In the genomic region with DNA sequence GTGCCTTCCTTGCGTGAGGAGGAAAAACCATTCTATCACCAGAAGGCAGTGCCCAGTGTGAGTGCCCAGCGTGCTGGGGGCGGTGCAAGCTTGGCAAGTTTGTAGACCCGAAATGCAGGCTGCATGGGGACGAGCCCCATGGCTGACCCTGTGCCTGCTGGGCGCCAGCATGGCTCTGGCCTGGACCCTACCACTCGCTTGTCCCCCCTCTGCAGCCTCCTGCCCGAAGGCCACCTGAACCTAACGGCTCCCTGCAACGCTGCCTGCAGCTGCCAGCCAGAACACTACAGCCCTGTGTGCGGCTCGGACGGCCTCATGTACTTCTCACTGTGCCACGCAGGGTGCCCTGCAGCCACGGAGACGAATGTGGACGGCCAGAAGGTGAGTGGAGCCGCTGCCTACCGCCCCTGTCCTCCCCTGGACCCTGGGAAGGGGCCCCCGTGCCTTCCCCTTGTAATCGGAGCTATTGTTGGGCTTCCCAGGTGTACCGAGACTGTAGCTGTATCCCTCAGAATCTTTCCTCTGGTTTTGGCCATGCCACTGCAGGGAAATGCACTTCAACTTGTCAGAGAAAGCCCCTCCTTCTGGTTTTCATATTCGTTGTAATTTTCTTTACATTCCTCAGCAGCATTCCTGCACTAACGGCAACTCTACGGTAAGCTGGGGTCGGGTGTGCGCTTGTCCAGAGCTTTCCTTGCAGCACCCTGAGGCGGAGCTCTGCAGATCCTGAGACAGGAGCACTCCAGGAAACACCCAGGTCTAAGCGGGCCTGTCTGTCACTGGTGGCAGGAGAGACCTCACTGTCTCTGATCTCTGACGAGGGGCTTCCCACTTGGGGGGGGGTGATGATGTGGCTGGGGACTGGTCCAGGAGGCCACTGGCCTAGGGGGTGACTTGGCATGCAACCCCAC, we compare ENCODE assay signal across 1 cellular context.
TF ChIP-seq lines count a peak whose summit lies in the region.

No MANE protein-coding gene starts in this region.

TF ChIP-seq in HepG2, 621 proteins besides CTCF, POLR2A, EP300 and RAD21 (continued from another document and continues in another):
- TF ChIP-seq, protein P1, sequence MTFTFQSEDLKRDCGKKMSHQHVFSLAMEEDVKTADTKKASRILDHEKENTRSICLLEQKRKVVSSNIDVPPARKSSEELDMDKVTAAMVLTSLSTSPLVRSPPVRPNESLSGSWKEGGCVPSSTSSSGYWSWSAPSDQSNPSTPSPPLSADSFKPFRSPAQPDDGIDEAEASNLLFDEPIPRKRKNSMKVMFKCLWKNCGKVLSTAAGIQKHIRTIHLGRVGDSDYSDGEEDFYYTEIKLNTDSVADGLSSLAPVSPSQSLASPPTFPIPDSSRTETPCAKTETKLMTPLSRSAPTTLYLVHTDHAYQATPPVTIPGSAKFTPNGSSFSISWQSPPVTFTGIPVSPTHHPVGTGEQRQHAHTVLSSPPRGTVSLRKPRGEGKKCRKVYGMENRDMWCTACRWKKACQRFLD (CRISPR knock-in tag; IDR thresholded peaks at IDR 0.05; ENCODE audit: borderline replicate concordance) = no peak
- TF ChIP-seq ZNF775 (CRISPR knock-in tag; IDR thresholded peaks at IDR 0.05; ENCODE audit: borderline replicate concordance) (0 out of 2 replicates have a peak, but pooled peaks have one; percentile 69), ATF1 (CRISPR knock-in tag; IDR thresholded peaks at IDR 0.05) (no peak), TMF1 (CRISPR knock-in tag; IDR thresholded peaks at IDR 0.05; ENCODE audit: low read depth) (no peak), ZNF33A (CRISPR knock-in tag; IDR thresholded peaks at IDR 0.05; ENCODE audit: borderline replicate concordance) (no peak), RARA (CRISPR knock-in tag; IDR thresholded peaks at IDR 0.05) (no peak), ZNF768 (CRISPR knock-in tag; IDR thresholded peaks at IDR 0.05) (peak; percentile 66; the same call in 1 of the 2 replicates), HDAC6 (IDR thresholded peaks at IDR 0.05; ENCODE audit: low read depth, low read length) (no peak), U2AF2 (IDR thresholded peaks at IDR 0.05; ENCODE audit: low read depth, low read length) (no peak), NR3C1 (CRISPR knock-in tag; IDR thresholded peaks at IDR 0.05) (no peak), EEA1 (CRISPR knock-in tag; IDR thresholded peaks at IDR 0.05; ENCODE audit: borderline replicate concordance) (no peak), RORA (CRISPR knock-in tag; IDR thresholded peaks at IDR 0.05) (no peak), DMAP1 (CRISPR knock-in tag; IDR thresholded peaks at IDR 0.05) (no peak), RBFOX2 (IDR thresholded peaks at IDR 0.05; ENCODE audit: low read depth, low read length) (peak; percentile 89), PHF5A (CRISPR knock-in tag; IDR thresholded peaks at IDR 0.05; ENCODE audit: low read depth, unreplicated experiment) (no peak), AGO1 (IDR thresholded peaks at IDR 0.05; ENCODE audit: low read depth, low read length, poor library complexity, severe bottlenecking) (peak; percentile 69), EZH2 (conservative IDR thresholded peaks at IDR 0.05; ENCODE audit: low read depth, low read length) (no peak), ARID2 (CRISPR knock-in tag; IDR thresholded peaks at IDR 0.05; ENCODE audit: borderline replicate concordance) (peak; percentile 95; the same call in 1 of the 2 replicates), ZNF660 (CRISPR knock-in tag; IDR thresholded peaks at IDR 0.05; ENCODE audit: borderline replicate concordance, low read depth) (no peak), ZNF292 (CRISPR knock-in tag; IDR thresholded peaks at IDR 0.05; ENCODE audit: borderline replicate concordance, low read depth) (peak; percentile 67), TP53 (CRISPR knock-in tag; conservative IDR thresholded peaks at IDR 0.05) (no peak), RBM39 (IDR thresholded peaks at IDR 0.05; ENCODE audit: low read depth, low read length, poor library complexity, severe bottlenecking) (peak; percentile 7), ZNF546 (CRISPR knock-in tag; conservative IDR thresholded peaks at IDR 0.05) (no peak), CBX2 (IDR thresholded peaks at IDR 0.05; ENCODE audit: low read depth, low read length) (no peak), CBX2 (CRISPR knock-in tag; IDR thresholded peaks at IDR 0.05; ENCODE audit: low read depth) (0 out of 2 replicates have a peak, but pooled peaks have one; percentile 60)
- TF ChIP-seq, protein P2, sequence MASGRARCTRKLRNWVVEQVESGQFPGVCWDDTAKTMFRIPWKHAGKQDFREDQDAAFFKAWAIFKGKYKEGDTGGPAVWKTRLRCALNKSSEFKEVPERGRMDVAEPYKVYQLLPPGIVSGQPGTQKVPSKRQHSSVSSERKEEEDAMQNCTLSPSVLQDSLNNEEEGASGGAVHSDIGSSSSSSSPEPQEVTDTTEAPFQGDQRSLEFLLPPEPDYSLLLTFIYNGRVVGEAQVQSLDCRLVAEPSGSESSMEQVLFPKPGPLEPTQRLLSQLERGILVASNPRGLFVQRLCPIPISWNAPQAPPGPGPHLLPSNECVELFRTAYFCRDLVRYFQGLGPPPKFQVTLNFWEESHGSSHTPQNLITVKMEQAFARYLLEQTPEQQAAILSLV (CRISPR knock-in tag; IDR thresholded peaks at IDR 0.05; ENCODE audit: borderline replicate concordance) = 0 out of 2 replicates have a peak, but pooled peaks have one; percentile 19
- TF ChIP-seq, protein P3, sequence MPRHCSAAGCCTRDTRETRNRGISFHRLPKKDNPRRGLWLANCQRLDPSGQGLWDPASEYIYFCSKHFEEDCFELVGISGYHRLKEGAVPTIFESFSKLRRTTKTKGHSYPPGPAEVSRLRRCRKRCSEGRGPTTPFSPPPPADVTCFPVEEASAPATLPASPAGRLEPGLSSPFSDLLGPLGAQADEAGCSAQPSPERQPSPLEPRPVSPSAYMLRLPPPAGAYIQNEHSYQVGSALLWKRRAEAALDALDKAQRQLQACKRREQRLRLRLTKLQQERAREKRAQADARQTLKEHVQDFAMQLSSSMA (CRISPR knock-in tag; IDR thresholded peaks at IDR 0.05) = no peak
- TF ChIP-seq, protein P4, sequence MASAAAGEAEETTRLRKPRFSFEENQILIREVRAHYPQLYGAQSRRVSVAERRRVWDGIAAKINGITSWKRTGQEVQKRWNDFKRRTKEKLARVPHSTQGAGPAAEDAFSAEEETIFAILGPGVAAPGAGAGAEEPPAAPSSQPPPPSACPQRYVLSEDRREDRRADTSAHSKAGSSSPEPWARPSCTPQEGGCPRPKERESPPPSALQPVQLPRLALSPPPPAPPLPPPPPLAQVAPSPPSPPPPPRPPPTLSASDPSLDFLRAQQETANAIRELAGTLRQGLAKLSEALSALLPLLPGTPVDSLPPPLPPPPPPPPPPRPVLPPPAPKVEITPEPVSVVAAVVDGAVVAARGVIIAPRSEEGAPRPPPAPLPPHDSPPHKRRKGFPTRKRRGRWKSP (CRISPR knock-in tag; IDR thresholded peaks at IDR 0.05) = no peak
- TF ChIP-seq, protein P5, sequence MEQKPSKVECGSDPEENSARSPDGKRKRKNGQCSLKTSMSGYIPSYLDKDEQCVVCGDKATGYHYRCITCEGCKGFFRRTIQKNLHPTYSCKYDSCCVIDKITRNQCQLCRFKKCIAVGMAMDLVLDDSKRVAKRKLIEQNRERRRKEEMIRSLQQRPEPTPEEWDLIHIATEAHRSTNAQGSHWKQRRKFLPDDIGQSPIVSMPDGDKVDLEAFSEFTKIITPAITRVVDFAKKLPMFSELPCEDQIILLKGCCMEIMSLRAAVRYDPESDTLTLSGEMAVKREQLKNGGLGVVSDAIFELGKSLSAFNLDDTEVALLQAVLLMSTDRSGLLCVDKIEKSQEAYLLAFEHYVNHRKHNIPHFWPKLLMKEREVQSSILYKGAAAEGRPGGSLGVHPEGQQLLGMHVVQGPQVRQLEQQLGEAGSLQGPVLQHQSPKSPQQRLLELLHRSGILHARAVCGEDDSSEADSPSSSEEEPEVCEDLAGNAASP (CRISPR knock-in tag; IDR thresholded peaks at IDR 0.05; ENCODE audit: borderline replicate concordance) = no peak
- TF ChIP-seq, protein P6, sequence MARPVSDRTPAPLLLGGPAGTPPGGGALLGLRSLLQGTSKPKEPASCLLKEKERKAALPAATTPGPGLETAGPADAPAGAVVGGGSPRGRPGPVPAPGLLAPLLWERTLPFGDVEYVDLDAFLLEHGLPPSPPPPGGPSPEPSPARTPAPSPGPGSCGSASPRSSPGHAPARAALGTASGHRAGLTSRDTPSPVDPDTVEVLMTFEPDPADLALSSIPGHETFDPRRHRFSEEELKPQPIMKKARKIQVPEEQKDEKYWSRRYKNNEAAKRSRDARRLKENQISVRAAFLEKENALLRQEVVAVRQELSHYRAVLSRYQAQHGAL (CRISPR knock-in tag; IDR thresholded peaks at IDR 0.05; ENCODE audit: not compliant biosample characterization) = no peak
- TF ChIP-seq, protein P7, sequence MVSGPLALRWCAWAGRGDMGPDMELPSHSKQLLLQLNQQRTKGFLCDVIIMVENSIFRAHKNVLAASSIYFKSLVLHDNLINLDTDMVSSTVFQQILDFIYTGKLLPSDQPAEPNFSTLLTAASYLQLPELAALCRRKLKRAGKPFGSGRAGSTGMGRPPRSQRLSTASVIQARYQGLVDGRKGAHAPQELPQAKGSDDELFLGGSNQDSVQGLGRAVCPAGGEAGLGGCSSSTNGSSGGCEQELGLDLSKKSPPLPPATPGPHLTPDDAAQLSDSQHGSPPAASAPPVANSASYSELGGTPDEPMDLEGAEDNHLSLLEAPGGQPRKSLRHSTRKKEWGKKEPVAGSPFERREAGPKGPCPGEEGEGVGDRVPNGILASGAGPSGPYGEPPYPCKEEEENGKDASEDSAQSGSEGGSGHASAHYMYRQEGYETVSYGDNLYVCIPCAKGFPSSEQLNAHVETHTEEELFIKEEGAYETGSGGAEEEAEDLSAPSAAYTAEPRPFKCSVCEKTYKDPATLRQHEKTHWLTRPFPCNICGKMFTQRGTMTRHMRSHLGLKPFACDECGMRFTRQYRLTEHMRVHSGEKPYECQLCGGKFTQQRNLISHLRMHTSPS (CRISPR knock-in tag; IDR thresholded peaks at IDR 0.05; ENCODE audit: low read depth) = peak; percentile 68; the same call in 1 of the 2 replicates
- TF ChIP-seq, protein P8, sequence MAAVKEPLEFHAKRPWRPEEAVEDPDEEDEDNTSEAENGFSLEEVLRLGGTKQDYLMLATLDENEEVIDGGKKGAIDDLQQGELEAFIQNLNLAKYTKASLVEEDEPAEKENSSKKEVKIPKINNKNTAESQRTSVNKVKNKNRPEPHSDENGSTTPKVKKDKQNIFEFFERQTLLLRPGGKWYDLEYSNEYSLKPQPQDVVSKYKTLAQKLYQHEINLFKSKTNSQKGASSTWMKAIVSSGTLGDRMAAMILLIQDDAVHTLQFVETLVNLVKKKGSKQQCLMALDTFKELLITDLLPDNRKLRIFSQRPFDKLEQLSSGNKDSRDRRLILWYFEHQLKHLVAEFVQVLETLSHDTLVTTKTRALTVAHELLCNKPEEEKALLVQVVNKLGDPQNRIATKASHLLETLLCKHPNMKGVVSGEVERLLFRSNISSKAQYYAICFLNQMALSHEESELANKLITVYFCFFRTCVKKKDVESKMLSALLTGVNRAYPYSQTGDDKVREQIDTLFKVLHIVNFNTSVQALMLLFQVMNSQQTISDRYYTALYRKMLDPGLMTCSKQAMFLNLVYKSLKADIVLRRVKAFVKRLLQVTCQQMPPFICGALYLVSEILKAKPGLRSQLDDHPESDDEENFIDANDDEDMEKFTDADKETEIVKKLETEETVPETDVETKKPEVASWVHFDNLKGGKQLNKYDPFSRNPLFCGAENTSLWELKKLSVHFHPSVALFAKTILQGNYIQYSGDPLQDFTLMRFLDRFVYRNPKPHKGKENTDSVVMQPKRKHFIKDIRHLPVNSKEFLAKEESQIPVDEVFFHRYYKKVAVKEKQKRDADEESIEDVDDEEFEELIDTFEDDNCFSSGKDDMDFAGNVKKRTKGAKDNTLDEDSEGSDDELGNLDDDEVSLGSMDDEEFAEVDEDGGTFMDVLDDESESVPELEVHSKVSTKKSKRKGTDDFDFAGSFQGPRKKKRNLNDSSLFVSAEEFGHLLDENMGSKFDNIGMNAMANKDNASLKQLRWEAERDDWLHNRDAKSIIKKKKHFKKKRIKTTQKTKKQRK (IDR thresholded peaks at IDR 0.05; ENCODE audit: low read length) = no peak
- TF ChIP-seq, protein P9, sequence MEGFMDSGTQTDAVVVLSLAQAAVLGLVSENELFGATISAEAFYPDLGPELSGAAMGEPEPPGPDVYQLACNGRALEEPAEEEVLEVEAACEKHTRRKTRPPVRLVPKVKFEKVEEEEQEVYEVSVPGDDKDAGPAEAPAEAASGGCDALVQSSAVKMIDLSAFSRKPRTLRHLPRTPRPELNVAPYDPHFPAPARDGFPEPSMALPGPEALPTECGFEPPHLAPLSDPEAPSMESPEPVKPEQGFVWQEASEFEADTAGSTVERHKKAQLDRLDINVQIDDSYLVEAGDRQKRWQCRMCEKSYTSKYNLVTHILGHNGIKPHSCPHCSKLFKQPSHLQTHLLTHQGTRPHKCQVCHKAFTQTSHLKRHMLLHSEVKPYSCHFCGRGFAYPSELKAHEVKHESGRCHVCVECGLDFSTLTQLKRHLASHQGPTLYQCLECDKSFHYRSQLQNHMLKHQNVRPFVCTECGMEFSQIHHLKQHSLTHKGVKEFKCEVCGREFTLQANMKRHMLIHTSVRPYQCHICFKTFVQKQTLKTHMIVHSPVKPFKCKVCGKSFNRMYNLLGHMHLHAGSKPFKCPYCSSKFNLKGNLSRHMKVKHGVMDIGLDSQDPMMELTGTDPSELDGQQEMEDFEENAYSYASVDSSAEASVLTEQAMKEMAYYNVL (CRISPR knock-in tag; IDR thresholded peaks at IDR 0.05; ENCODE audit: borderline replicate concordance) = no peak
- TF ChIP-seq, protein P10, sequence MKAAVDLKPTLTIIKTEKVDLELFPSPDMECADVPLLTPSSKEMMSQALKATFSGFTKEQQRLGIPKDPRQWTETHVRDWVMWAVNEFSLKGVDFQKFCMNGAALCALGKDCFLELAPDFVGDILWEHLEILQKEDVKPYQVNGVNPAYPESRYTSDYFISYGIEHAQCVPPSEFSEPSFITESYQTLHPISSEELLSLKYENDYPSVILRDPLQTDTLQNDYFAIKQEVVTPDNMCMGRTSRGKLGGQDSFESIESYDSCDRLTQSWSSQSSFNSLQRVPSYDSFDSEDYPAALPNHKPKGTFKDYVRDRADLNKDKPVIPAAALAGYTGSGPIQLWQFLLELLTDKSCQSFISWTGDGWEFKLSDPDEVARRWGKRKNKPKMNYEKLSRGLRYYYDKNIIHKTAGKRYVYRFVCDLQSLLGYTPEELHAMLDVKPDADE (CRISPR knock-in tag; IDR thresholded peaks at IDR 0.05) = no peak
- TF ChIP-seq, protein P11, sequence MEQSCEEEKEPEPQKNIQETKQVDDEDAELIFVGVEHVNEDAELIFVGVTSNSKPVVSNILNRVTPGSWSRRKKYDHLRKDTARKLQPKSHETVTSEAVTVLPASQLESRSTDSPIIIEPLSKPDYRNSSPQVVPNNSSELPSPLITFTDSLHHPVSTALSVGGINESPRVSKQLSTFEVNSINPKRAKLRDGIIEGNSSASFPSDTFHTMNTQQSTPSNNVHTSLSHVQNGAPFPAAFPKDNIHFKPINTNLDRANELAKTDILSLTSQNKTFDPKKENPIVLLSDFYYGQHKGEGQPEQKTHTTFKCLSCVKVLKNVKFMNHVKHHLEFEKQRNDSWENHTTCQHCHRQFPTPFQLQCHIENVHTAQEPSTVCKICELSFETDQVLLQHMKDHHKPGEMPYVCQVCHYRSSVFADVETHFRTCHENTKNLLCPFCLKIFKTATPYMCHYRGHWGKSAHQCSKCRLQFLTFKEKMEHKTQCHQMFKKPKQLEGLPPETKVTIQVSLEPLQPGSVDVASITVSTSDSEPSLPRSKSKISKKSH (CRISPR knock-in tag; IDR thresholded peaks at IDR 0.05; ENCODE audit: borderline replicate concordance) = no peak; the same call in 1 of the 2 replicates
